8 cellular contexts compared by ENCODE assay signal in the genomic region with DNA sequence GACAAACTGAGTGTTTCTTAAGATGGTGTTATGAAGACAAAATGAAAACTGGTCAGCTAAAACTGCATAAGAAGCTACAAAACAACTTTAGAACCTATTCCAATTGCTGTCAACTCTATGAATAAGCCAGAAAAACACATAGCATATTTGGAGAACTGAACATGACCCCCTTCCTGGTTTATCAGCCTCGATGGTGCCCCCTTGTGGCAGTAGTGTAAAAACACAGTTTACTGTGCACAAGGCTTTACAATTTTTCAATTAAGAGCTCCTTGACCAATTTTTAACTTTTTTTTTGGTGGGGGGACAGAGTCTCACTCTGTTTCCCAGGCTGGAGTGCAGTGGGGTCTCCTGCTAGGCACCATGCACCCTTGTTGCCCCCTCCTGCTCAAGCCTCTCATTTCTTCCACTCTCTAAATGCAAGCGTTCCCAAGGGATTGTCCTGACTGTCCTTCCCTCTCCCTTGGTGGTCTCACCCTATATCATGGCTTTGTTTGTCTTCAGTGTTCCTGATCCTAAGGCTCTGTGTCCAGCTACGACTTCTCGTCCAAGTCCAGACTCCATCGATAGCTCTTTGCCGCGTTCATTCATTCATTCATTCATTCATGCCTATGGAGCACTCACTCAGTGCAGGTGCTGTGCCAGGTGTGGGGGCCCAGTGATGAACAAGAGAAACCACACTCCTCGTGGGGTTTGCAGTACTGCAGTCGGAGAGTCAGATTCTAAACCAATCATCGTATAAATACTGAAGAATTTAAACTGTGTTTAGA. TPM values are rescaled to one million over a fixed set of nuclear protein-coding genes. Genes with fewer than 3 reads are reported as not detected.
DNase-seq lines count a peak whose midpoint lies in the region; ATAC-seq, FAIRE-seq and TF ChIP-seq lines count a peak whose summit lies in the region.

No MANE protein-coding gene starts in this region.

- no peak overlapping the region for H3K4me3 ChIP-seq in astrocyte (ENCODE audit: insufficient read depth, low read depth, low read length)

- peaks cover 2% of the 10 kb centered on the region for H3K4me1 ChIP-seq in astrocyte (ENCODE audit: insufficient read depth, low read length)

- H3K4me3 Mint-ChIP-seq in astrocyte (ENCODE audit: unreplicated experiment) = no peak overlapping the region

- ATAC-seq in GM19324 (IDR thresholded peaks at IDR 0.05; ENCODE audit: low FRiP score, unreplicated experiment) (no peak), GM18909 (IDR thresholded peaks at IDR 0.05; ENCODE audit: poor library complexity, unreplicated experiment) (no peak)

- H3K9me3 Mint-ChIP-seq in astrocyte (ENCODE audit: unreplicated experiment) = no peaks in the 10 kb centered on the region

- H3K79me2 ChIP-seq in astrocyte (ENCODE audit: insufficient read depth, low read length) = peaks cover 7% of the 10 kb centered on the region

- H3K27ac ChIP-seq in astrocyte (ENCODE audit: low read depth, low read length) = no peak overlapping the region

- no peak overlapping the region for H2AFZ ChIP-seq in astrocyte (ENCODE audit: low read depth, low read length)

- DNase-seq in NCI-H187 treated with DMSO at 0.1 percent for 48 hours (lab: John Stamatoyannopoulos, UW) (peak; percentile 8), T-helper 22 cell (ENCODE audit: low read depth) (peak; percentile 55), astrocyte (ENCODE audit: low read depth) (peak; percentile 49), inferior parietal cortex (ENCODE audit: extremely low spot score) (peak; percentile 88)
- peak; percentile 56 to 74 (median 66) for DNase-seq in stimulated activated CD4-positive, alpha-beta T cell treated with anti-CD3 and anti-CD28 coated beads, Interleukin-1b, Interleukin-23, amount 100 ng/mL, for 24 hours (ENCODE audit: low read depth in 4 of 4, low spot score in 1 of 4)

- FAIRE-seq in astrocyte (lab: Jason Lieb, UNC) = peak; percentile 29

- no peaks in the 10 kb centered on the region for H3K27me3 Mint-ChIP-seq in astrocyte (ENCODE audit: low read depth, unreplicated experiment)

- H3K36me3 Mint-ChIP-seq in astrocyte (ENCODE audit: low read depth, unreplicated experiment) = peaks cover 9% of the 10 kb centered on the region

- TF ChIP-seq CTCF in GM12872 (IDR thresholded peaks at IDR 0.05; ENCODE audit: insufficient read depth, low read depth, low read length) = peak; percentile 82
- TF ChIP-seq CTCF in astrocyte (IDR thresholded peaks at IDR 0.05; ENCODE audit: insufficient read depth, low read depth, low read length) = peak; percentile 96

- no peaks in the 10 kb centered on the region for H3K9me3 ChIP-seq in astrocyte (ENCODE audit: insufficient read depth, low read depth, low read length)

- no peak overlapping the region for H3K27ac Mint-ChIP-seq in astrocyte (ENCODE audit: unreplicated experiment)

- no peak overlapping the region for H3K4me2 ChIP-seq in astrocyte (ENCODE audit: low read length)

- H3K36me3 ChIP-seq in astrocyte (ENCODE audit: insufficient read depth, low read length) = peaks cover 17% of the 10 kb centered on the region

- H3K27me3 ChIP-seq in astrocyte (ENCODE audit: insufficient read depth, low read length) = no peaks in the 10 kb centered on the region

- H4K20me1 ChIP-seq in astrocyte (ENCODE audit: insufficient read depth, low read length) = peaks cover 34% of the 10 kb centered on the region

- H3K4me1 Mint-ChIP-seq in astrocyte (ENCODE audit: low read depth, unreplicated experiment) = peaks cover 9% of the 10 kb centered on the region

- no peak overlapping the region for H3K9ac ChIP-seq in astrocyte (ENCODE audit: low read length)

RNA-seq across cellular contexts. Expression of gene EIF1, which starts 7.5 kb away (rescaled TPM):
- total RNA-seq in astrocyte = 767 and 795 TPM in 2 replicates

RNA-seq across cellular contexts. Expression of gene GAST, which starts 16.0 kb away (rescaled TPM):
- total RNA-seq in astrocyte = not detected in 2 replicates

RNA-seq across cellular contexts. Expression of gene HAP1, which starts 38.3 kb away (rescaled TPM):
- total RNA-seq in astrocyte = 0.46 and 0.52 TPM in 2 replicates

Comparison
In these comparisons a context has a peak if more than half of its experiments do, and no peak if none do; other contexts are left out.
1. DNase-seq: peak in every context shown above with its lines; median percentile 88 in inferior parietal cortex; 66 in stimulated activated CD4-positive, alpha-beta T cell treated with anti-CD3 and anti-CD28 coated beads, Interleukin-1b, Interleukin-23, amount 100 ng/mL, for 24 hours; 55 in T-helper 22 cell; 49 in astrocyte; 8 in NCI-H187 treated with DMSO at 0.1 percent for 48 hours.